ENCODE assay signal across 8 cellular contexts in the genomic region with DNA sequence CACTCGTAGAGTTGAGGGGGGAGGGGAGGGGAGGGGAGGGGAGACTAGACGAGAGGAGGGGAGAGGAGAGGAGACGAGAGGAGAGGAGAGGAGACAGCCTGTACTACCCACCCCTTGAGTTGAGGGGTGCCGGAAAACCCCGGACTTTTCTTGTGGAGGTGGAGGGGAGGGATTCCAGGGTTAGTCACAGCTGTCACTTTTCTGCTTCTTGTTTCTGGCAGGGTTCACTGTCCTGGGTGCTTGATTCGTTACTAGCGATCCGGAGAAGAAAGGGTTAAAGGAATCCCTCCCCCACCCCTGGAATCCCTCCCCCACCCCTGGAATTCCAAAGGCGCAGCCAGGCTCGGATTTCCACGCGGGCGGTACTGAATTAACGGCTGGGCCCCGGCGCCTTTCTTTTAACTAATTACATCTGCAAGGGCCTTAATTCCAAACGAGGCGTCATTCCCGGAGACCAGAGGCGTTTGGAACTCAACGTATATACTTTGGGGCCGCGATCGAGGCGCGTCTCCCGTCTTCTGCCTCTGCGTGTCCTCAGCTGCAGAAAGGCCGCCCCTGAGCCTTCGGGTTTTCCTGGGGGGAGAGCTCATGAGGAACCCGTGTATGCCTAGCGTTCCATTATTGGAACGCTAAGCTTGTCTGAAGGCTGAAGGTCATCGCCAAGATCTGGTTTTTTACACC.
A peak's percentile ranks its signal among the peaks of the same experiment; 100 is the strongest.
DNase-seq lines count a peak whose midpoint lies in the region; TF ChIP-seq lines count a peak whose summit lies in the region.

No MANE protein-coding gene starts in this region.

- DNase-seq in ELR (ENCODE audit: low read depth) (peak; percentile 2), SKM-1 treated with dmso at 0.1 percent for 144 hours (lab: John Stamatoyannopoulos, UW; ENCODE audit: unreplicated experiment) (no peak), NCI-H187 (lab: John Stamatoyannopoulos, UW) (no peak), midbrain (lab: John Stamatoyannopoulos, UW) (no peak), NCI-H1417 (lab: John Stamatoyannopoulos, UW) (no peak)

- H3K9me3 ChIP-seq in KOPT-K1 (ENCODE audit: insufficient read depth, low read length, poor library complexity, severe bottlenecking) (no peaks in the 10 kb centered on the region), parathyroid adenoma (ENCODE audit: control insufficient read depth, low read length) (no peaks in the 10 kb centered on the region)

- H3K4me3 ChIP-seq in parathyroid adenoma (ENCODE audit: low read depth, low read length): peak overlapping the region; percentile 40

- H3K4me1 ChIP-seq in parathyroid adenoma: no peaks in the 10 kb centered on the region

- H3K79me2 ChIP-seq in parathyroid adenoma: no peaks in the 10 kb centered on the region

- H3K27ac ChIP-seq in KOPT-K1 (ENCODE audit: low read depth, low read length, poor library complexity, severe bottlenecking) (peak overlapping the region; percentile 87), parathyroid adenoma (no peak overlapping the region)

- no peak overlapping the region for H3K9ac ChIP-seq in parathyroid adenoma

- H3K4me1 Mint-ChIP-seq in dendritic cell treated with granulocyte-macrophage colony-stimulating factor and Interleukin-4, amounts not matched to agents 40 ng/mL and 50 ng/mL, for 4 days (ENCODE audit: low read depth): peaks cover 70% of the 10 kb centered on the region

- peak overlapping the region; percentile 72 for H3K4me3 Mint-ChIP-seq in dendritic cell treated with granulocyte-macrophage colony-stimulating factor and Interleukin-4, amounts not matched to agents 40 ng/mL and 50 ng/mL, for 4 days

- H3K27me3 ChIP-seq in parathyroid adenoma (ENCODE audit: control insufficient read depth, insufficient read depth, low read length): no peaks in the 10 kb centered on the region

- H3K27me3 Mint-ChIP-seq in dendritic cell treated with granulocyte-macrophage colony-stimulating factor and Interleukin-4, amounts not matched to agents 40 ng/mL and 50 ng/mL, for 4 days: peaks cover 7% of the 10 kb centered on the region

- H2AFZ ChIP-seq in parathyroid adenoma: no peak overlapping the region

- H3K36me3 ChIP-seq in KOPT-K1 (ENCODE audit: insufficient read depth, low read length) (no peaks in the 10 kb centered on the region), parathyroid adenoma (ENCODE audit: control insufficient read depth, insufficient read depth, low read length) (no peaks in the 10 kb centered on the region)

- peaks cover 2% of the 10 kb centered on the region for H3K36me3 Mint-ChIP-seq in dendritic cell treated with granulocyte-macrophage colony-stimulating factor and Interleukin-4, amounts not matched to agents 40 ng/mL and 50 ng/mL, for 4 days (ENCODE audit: low read depth)

- peaks cover 1% of the 10 kb centered on the region for H3K9me3 Mint-ChIP-seq in dendritic cell treated with granulocyte-macrophage colony-stimulating factor and Interleukin-4, amounts not matched to agents 40 ng/mL and 50 ng/mL, for 4 days

- intact Hi-C loops in dendritic cell treated with granulocyte-macrophage colony-stimulating factor and Interleukin-4, amounts not matched to agents 40 ng/mL and 50 ng/mL, for 4 days (cut with micrococcal nuclease): loop anchor here (2.0 to 5.0 kb wide), 4 partner anchors 20 to 144 kb away; a partner anchor contains a TSS

- TF ChIP-seq CTCF in parathyroid adenoma (IDR thresholded peaks at IDR 0.05): no peak

- H3K27ac Mint-ChIP-seq in dendritic cell treated with granulocyte-macrophage colony-stimulating factor and Interleukin-4, amounts not matched to agents 40 ng/mL and 50 ng/mL, for 4 days: peak overlapping the region; percentile 94

- peak overlapping the region; percentile 63 for H3K4me2 ChIP-seq in parathyroid adenoma (ENCODE audit: low read length)
